ENCODE assay signal across 8 cellular contexts in the genomic region with DNA sequence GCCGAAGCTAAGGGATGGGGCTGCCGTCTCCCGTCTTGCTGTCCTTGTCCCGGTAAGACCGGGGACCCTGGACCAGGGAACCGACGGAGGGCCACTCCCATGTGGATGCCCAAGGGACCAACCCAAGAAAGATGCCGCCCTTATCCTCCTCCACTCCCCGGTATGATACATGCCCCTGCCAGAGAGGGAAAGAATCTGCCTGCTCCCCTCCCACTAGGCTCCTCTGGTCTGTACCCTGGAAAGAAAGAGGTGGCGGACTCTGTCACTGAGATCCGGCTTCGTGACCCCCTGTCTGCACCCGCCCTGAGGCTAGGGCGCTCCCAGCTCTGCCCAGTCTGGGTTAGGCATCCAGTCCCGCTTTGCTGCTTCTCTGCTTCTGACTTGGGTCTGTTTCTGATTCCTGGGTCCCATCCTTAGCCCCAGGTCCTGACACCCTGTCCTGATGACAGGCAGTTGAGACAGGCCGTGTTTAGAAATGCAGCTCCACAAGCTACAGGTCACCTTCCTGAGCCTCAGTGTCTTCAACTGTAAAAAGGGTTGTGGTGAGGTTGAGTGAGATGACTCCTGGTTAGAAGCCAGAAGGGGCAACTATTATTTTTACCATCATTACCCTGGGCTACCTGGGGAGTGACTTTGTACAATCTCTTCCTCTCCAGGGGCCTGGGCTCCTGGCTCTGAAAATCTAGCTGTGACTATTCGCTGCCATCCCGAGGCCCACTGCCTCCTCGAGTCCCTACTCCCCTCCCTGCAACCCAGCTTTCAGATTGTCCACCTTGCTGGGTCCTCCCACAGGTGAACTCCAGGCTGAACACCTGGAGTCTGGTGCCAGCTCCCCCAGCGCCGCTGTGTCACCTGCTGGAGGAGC. TPM values are rescaled to one million over a fixed set of nuclear protein-coding genes. Genes with fewer than 3 reads are reported as not detected.
DNase-seq lines count a peak whose midpoint lies in the region; ATAC-seq and TF ChIP-seq lines count a peak whose summit lies in the region.

No MANE protein-coding gene starts in this region.

- peak overlapping the region; percentile 71 for H3K4me3 ChIP-seq in AG09309 (ENCODE audit: control insufficient read depth, low read depth, low read length)
- H3K4me3 ChIP-seq in gastroesophageal sphincter, result peak overlapping the region; percentile 25 to 53

- DNase-seq in AG09309 (ENCODE audit: low read depth), result no peak
- DNase-seq in H4 (ENCODE audit: low spot score), result peak; percentile 65
- DNase-seq in WTC11 (ENCODE audit: low spot score), result no peak
- DNase-seq in COLO829 (ENCODE audit: low spot score), result no peak

- TF ChIP-seq POLR2A in gastroesophageal sphincter (IDR thresholded peaks at IDR 0.05), result no peak

- peaks cover 4% of the 10 kb centered on the region for H3K4me1 Mint-ChIP-seq in WTC11
- H3K4me1 Mint-ChIP-seq in stimulated activated memory B cell treated with anti-CD40 and anti-IgM and Interleukin-4, amounts not matched to agents 10 μg/mL and 1 μg/mL and 100 μg/mL, for 72 hours, result peaks cover 53% of the 10 kb centered on the region

- H3K27ac ChIP-seq in gastroesophageal sphincter, result peak overlapping the region in 3 of 4 donors; percentile 97 to 100 (median 98)

- POLR2A ChIA-PET in WTC11 (lab: Charles Lee), result interaction anchor here (0.6 to 1.6 kb wide), 2 partner anchors 60 to 206 kb away, joined by 3 to 6 read pairs; no protein-coding TSS in a partner anchor

- TF ChIP-seq CTCF in AG09309 (IDR thresholded peaks at IDR 0.05; ENCODE audit: control insufficient read depth, insufficient read depth, low read depth, low read length, missing control alignments) (no peak), WTC11 (IDR thresholded peaks at IDR 0.05) (no peak), gastroesophageal sphincter (IDR thresholded peaks at IDR 0.05) (no peak)

- WGBS in gastroesophageal sphincter (ENCODE audit: low coverage in 1 of 2), 2 donors, result 46 to 48% methylated on average over 5 to 12 of the region's 21 CpGs

- ATAC-seq in WTC11, result no peak
- no peak for ATAC-seq in gastroesophageal sphincter
- ATAC-seq in stimulated activated memory B cell treated with anti-CD40 and anti-IgM and Interleukin-4, amounts not matched to agents 10 μg/mL and 1 μg/mL and 100 μg/mL, for 72 hours, result no peak
- ATAC-seq in HG03097 (IDR thresholded peaks at IDR 0.05; ENCODE audit: low FRiP score, unreplicated experiment), result no peak
- no peak for ATAC-seq in HG02759 (IDR thresholded peaks at IDR 0.05; ENCODE audit: unreplicated experiment)

- H3K27me3 ChIP-seq in gastroesophageal sphincter, result no peaks in the 10 kb centered on the region

- peaks cover 0 to 11% (median 0%) of the 10 kb centered on the region in 3 donors for H3K9me3 ChIP-seq in gastroesophageal sphincter

- CTCF ChIA-PET in WTC11 (lab: Charles Lee), result interaction anchor here (1.0 to 5.7 kb wide), 25 partner anchors 8 to 211 kb away, joined by 3 to 290 read pairs (median 6); a partner anchor contains a TSS

- TF ChIP-seq EP300 in gastroesophageal sphincter (IDR thresholded peaks at IDR 0.05), result no peak

- peaks cover 4% of the 10 kb centered on the region for H3K27me3 Mint-ChIP-seq in WTC11 (ENCODE audit: low read depth)
- no peaks in the 10 kb centered on the region for H3K27me3 Mint-ChIP-seq in stimulated activated memory B cell treated with anti-CD40 and anti-IgM and Interleukin-4, amounts not matched to agents 10 μg/mL and 1 μg/mL and 100 μg/mL, for 72 hours

- H3K27ac Mint-ChIP-seq in WTC11, result no peak overlapping the region
- H3K27ac Mint-ChIP-seq in stimulated activated memory B cell treated with anti-CD40 and anti-IgM and Interleukin-4, amounts not matched to agents 10 μg/mL and 1 μg/mL and 100 μg/mL, for 72 hours, result peak overlapping the region; percentile 97

- peaks cover 0 to 15% of the 10 kb centered on the region in 2 donors for H3K36me3 ChIP-seq in gastroesophageal sphincter

- H3K9me3 Mint-ChIP-seq in WTC11, result peaks cover 27% of the 10 kb centered on the region
- peaks cover 3% of the 10 kb centered on the region for H3K9me3 Mint-ChIP-seq in stimulated activated memory B cell treated with anti-CD40 and anti-IgM and Interleukin-4, amounts not matched to agents 10 μg/mL and 1 μg/mL and 100 μg/mL, for 72 hours

- peaks cover 0 to 23% (median 4%) of the 10 kb centered on the region in 3 donors for H3K4me1 ChIP-seq in gastroesophageal sphincter

- peaks cover 8% of the 10 kb centered on the region for H3K36me3 Mint-ChIP-seq in WTC11
- H3K36me3 Mint-ChIP-seq in stimulated activated memory B cell treated with anti-CD40 and anti-IgM and Interleukin-4, amounts not matched to agents 10 μg/mL and 1 μg/mL and 100 μg/mL, for 72 hours, result no peaks in the 10 kb centered on the region

- H3K4me3 Mint-ChIP-seq in WTC11, result peak overlapping the region; percentile 75
- peak overlapping the region; percentile 97 for H3K4me3 Mint-ChIP-seq in stimulated activated memory B cell treated with anti-CD40 and anti-IgM and Interleukin-4, amounts not matched to agents 10 μg/mL and 1 μg/mL and 100 μg/mL, for 72 hours

TF ChIP-seq in WTC11, 78 proteins besides CTCF, POLR2A, EP300 and RAD21 (continues in another document):
- TF ChIP-seq, protein P1, sequence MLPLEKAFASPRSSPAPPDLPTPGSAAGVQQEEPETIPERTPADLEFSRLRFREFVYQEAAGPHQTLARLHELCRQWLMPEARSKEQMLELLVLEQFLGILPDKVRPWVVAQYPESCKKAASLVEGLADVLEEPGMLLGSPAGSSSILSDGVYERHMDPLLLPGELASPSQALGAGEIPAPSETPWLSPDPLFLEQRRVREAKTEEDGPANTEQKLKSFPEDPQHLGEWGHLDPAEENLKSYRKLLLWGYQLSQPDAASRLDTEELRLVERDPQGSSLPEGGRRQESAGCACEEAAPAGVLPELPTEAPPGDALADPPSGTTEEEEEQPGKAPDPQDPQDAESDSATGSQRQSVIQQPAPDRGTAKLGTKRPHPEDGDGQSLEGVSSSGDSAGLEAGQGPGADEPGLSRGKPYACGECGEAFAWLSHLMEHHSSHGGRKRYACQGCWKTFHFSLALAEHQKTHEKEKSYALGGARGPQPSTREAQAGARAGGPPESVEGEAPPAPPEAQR (CRISPR knock-in tag; IDR thresholded peaks at IDR 0.05), result no peak
- TF ChIP-seq ZBTB21 (CRISPR knock-in tag; IDR thresholded peaks at IDR 0.05; ENCODE audit: borderline replicate concordance), result no peak
- TF ChIP-seq ZNF263 (CRISPR knock-in tag; IDR thresholded peaks at IDR 0.05; ENCODE audit: low read depth), result no peak
- TF ChIP-seq ZNF396 (CRISPR knock-in tag; IDR thresholded peaks at IDR 0.05; ENCODE audit: borderline replicate concordance), result no peak
- TF ChIP-seq, protein P2, sequence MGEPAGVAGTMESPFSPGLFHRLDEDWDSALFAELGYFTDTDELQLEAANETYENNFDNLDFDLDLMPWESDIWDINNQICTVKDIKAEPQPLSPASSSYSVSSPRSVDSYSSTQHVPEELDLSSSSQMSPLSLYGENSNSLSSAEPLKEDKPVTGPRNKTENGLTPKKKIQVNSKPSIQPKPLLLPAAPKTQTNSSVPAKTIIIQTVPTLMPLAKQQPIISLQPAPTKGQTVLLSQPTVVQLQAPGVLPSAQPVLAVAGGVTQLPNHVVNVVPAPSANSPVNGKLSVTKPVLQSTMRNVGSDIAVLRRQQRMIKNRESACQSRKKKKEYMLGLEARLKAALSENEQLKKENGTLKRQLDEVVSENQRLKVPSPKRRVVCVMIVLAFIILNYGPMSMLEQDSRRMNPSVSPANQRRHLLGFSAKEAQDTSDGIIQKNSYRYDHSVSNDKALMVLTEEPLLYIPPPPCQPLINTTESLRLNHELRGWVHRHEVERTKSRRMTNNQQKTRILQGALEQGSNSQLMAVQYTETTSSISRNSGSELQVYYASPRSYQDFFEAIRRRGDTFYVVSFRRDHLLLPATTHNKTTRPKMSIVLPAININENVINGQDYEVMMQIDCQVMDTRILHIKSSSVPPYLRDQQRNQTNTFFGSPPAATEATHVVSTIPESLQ (CRISPR knock-in tag; IDR thresholded peaks at IDR 0.05), result no peak
- no peak for TF ChIP-seq JUN (CRISPR knock-in tag; IDR thresholded peaks at IDR 0.05)
- no peak for TF ChIP-seq GTF2I (CRISPR knock-in tag; conservative IDR thresholded peaks at IDR 0.05)
- TF ChIP-seq, protein P3, sequence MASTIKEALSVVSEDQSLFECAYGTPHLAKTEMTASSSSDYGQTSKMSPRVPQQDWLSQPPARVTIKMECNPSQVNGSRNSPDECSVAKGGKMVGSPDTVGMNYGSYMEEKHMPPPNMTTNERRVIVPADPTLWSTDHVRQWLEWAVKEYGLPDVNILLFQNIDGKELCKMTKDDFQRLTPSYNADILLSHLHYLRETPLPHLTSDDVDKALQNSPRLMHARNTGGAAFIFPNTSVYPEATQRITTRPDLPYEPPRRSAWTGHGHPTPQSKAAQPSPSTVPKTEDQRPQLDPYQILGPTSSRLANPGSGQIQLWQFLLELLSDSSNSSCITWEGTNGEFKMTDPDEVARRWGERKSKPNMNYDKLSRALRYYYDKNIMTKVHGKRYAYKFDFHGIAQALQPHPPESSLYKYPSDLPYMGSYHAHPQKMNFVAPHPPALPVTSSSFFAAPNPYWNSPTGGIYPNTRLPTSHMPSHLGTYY (CRISPR knock-in tag; IDR thresholded peaks at IDR 0.05), result no peak
- TF ChIP-seq PRRX2 (CRISPR knock-in tag; IDR thresholded peaks at IDR 0.05), result no peak
- no peak for TF ChIP-seq OVOL2 (CRISPR knock-in tag; IDR thresholded peaks at IDR 0.05; ENCODE audit: borderline replicate concordance)
- no peak for TF ChIP-seq FOXP1 (CRISPR knock-in tag; IDR thresholded peaks at IDR 0.05; ENCODE audit: borderline replicate concordance)
- TF ChIP-seq, protein P4, sequence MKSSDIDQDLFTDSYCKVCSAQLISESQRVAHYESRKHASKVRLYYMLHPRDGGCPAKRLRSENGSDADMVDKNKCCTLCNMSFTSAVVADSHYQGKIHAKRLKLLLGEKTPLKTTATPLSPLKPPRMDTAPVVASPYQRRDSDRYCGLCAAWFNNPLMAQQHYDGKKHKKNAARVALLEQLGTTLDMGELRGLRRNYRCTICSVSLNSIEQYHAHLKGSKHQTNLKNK (CRISPR knock-in tag; IDR thresholded peaks at IDR 0.05), result no peak
- TF ChIP-seq, protein P5, sequence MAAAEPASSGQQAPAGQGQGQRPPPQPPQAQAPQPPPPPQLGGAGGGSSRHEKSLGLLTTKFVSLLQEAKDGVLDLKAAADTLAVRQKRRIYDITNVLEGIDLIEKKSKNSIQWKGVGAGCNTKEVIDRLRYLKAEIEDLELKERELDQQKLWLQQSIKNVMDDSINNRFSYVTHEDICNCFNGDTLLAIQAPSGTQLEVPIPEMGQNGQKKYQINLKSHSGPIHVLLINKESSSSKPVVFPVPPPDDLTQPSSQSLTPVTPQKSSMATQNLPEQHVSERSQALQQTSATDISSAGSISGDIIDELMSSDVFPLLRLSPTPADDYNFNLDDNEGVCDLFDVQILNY (CRISPR knock-in tag; IDR thresholded peaks at IDR 0.05), result no peak
- TF ChIP-seq MYBL2 (CRISPR knock-in tag; IDR thresholded peaks at IDR 0.05), result no peak

RNA-seq across cellular contexts. Expression of a gene that starts 3.7 kb away (rescaled TPM):
- total RNA-seq in H4 (2014; rRNA removed; shearing (Covaris generic)), result 0.06 and 0.51 TPM in 2 replicates
- total RNA-seq in WTC11 (2021), result 0.16 to 0.25 TPM (median 0.24 TPM) in 3 replicates
- not detected for total RNA-seq in gastroesophageal sphincter

RNA-seq across cellular contexts. Expression of a gene that starts 37.9 kb away (rescaled TPM):
- total RNA-seq in H4 (2014; rRNA removed; shearing (Covaris generic)), result 0.10 TPM in 1 of 2 replicates, not detected in the other
- total RNA-seq in WTC11 (2021), result 1.3 to 1.5 TPM (median 1.3 TPM) in 3 replicates
- total RNA-seq in gastroesophageal sphincter, result 10 to 100 TPM in 3 of 4 donors, 1 to 10 TPM in 1; 8.9 to 75.4 (median 40.4) TPM
